Comparison of ENCODE assay signal across 21 cellular contexts in genomic region chr15:99145778-99146177, GRCh38. TPM values are rescaled to one million over a fixed set of nuclear protein-coding genes. Genes with fewer than 3 reads are reported as not detected.
"Had no signal": no experiment of that assay in that cellular context is flagged by ENCODE, and none has a peak within 500 bp of the region (broad histone marks: within the 10 kb centered on the region; RNA-seq: fewer than 3 reads in every experiment).

No MANE protein-coding gene starts in this region.

- H3K27ac Mint-ChIP-seq: immature natural killer cell; memory B cell; mesothelial cell of epicardium; natural killer cell treated with Interleukin-12 subunit alpha and Interleukin-12 subunit beta and Interleukin-15 and Interleukin-18, amount 100 ng/mL, for 72 hours; neural progenitor cell; stimulated activated memory B cell treated with anti-CD40 and anti-IgM and Interleukin-4, amounts not matched to agents 10 μg/mL and 1 μg/mL and 100 μg/mL, for 72 hours; stimulated activated naive CD8-positive, alpha-beta T cell treated with anti-CD3 and anti-CD28 coated beads, Interleukin-15, Interleukin-2, amounts not matched to agents 100 ng/mL and 50 ng/mL, for 24 hours had no signal

- H3K9ac ChIP-seq: neural progenitor cell had no signal

- H3K4me3 Mint-ChIP-seq: immature natural killer cell; memory B cell; mesothelial cell of epicardium; natural killer cell treated with Interleukin-12 subunit alpha and Interleukin-12 subunit beta and Interleukin-15 and Interleukin-18, amount 100 ng/mL, for 72 hours; neural progenitor cell; stimulated activated memory B cell treated with anti-CD40 and anti-IgM and Interleukin-4, amounts not matched to agents 10 μg/mL and 1 μg/mL and 100 μg/mL, for 72 hours; stimulated activated naive CD8-positive, alpha-beta T cell treated with anti-CD3 and anti-CD28 coated beads, Interleukin-15, Interleukin-2, amounts not matched to agents 100 ng/mL and 50 ng/mL, for 24 hours had no signal

- DNase-seq: cerebellar nuclear complex; dermis blood vessel endothelial cell; erythroblast; glutamatergic neuron; immature natural killer cell; left ventricle myocardium inferior; lower lobe of right lung; nucleus accumbens; pancreas; right cardiac atrium; stimulated activated CD4-positive, alpha-beta T cell treated with anti-CD3 and anti-CD28 coated beads, Interleukin-4, amount 100 ng/mL, for 24 hours; substantia nigra; upper lobe of left lung; uterus had no signal

- H3K9me3 ChIP-seq: left ventricle myocardium inferior, lower lobe of right lung, pancreas, upper lobe of left lung, uterus had no signal

- H3K4me1 Mint-ChIP-seq: immature natural killer cell; memory B cell; mesothelial cell of epicardium; stimulated activated memory B cell treated with anti-CD40 and anti-IgM and Interleukin-4, amounts not matched to agents 10 μg/mL and 1 μg/mL and 100 μg/mL, for 72 hours had no signal

- H3K9me3 Mint-ChIP-seq: immature natural killer cell; memory B cell; mesothelial cell of epicardium; natural killer cell treated with Interleukin-12 subunit alpha and Interleukin-12 subunit beta and Interleukin-15 and Interleukin-18, amount 100 ng/mL, for 72 hours; neural progenitor cell; stimulated activated memory B cell treated with anti-CD40 and anti-IgM and Interleukin-4, amounts not matched to agents 10 μg/mL and 1 μg/mL and 100 μg/mL, for 72 hours; stimulated activated naive CD8-positive, alpha-beta T cell treated with anti-CD3 and anti-CD28 coated beads, Interleukin-15, Interleukin-2, amounts not matched to agents 100 ng/mL and 50 ng/mL, for 24 hours had no signal

- H3K27ac ChIP-seq: left ventricle myocardium inferior, lower lobe of right lung, neural progenitor cell, pancreas, upper lobe of left lung, uterus had no signal

- H3K36me3 Mint-ChIP-seq: immature natural killer cell; memory B cell; natural killer cell treated with Interleukin-12 subunit alpha and Interleukin-12 subunit beta and Interleukin-15 and Interleukin-18, amount 100 ng/mL, for 72 hours; stimulated activated memory B cell treated with anti-CD40 and anti-IgM and Interleukin-4, amounts not matched to agents 10 μg/mL and 1 μg/mL and 100 μg/mL, for 72 hours had no signal

- ATAC-seq: lower lobe of right lung; pancreas; stimulated activated memory B cell treated with anti-CD40 and anti-IgM and Interleukin-4, amounts not matched to agents 10 μg/mL and 1 μg/mL and 100 μg/mL, for 72 hours had no signal

- H3K27me3 ChIP-seq: neural progenitor cell, pancreas, upper lobe of left lung, uterus had no signal

- H3K27me3 Mint-ChIP-seq: stimulated activated naive CD8-positive, alpha-beta T cell treated with anti-CD3 and anti-CD28 coated beads, Interleukin-15, Interleukin-2, amounts not matched to agents 100 ng/mL and 50 ng/mL, for 24 hours had no signal

- H3K36me3 ChIP-seq: neural progenitor cell, pancreas, uterus had no signal

- H3K4me3 ChIP-seq: left ventricle myocardium inferior, lower lobe of right lung, neural progenitor cell, pancreas, smooth muscle cell, upper lobe of left lung, uterus had no signal

RNA-seq across cellular contexts. Expression of gene SYNM, which starts 40.9 kb away (rescaled TPM):
- polyA plus RNA-seq: immature natural killer cell had no signal
